Comparison of ENCODE assay signal across 1 cellular context in genomic region chr2:118845005-118845842, GRCh38.
TF ChIP-seq lines count a peak whose summit lies in the region.

No MANE protein-coding gene starts in this region.

TF ChIP-seq in HEK293, 187 proteins besides CTCF, POLR2A, EP300 and RAD21 (continued from another document):
- TF ChIP-seq PRDM2 (tag by site-specific recombination; IDR thresholded peaks at IDR 0.05; ENCODE audit: borderline replicate concordance) (no peak), ZNF354C (tag by site-specific recombination; IDR thresholded peaks at IDR 0.05; ENCODE audit: borderline replicate concordance, low read depth) (no peak), YY2 (tag by site-specific recombination; IDR thresholded peaks at IDR 0.05) (no peak), ZNF221 (tag by site-specific recombination; IDR thresholded peaks at IDR 0.05; ENCODE audit: borderline replicate concordance) (no peak), ZBTB48 (tag by site-specific recombination; IDR thresholded peaks at IDR 0.05) (no peak), ZNF426 (tag by site-specific recombination; IDR thresholded peaks at IDR 0.05) (no peak), TCF7L2 (IDR thresholded peaks at IDR 0.05; ENCODE audit: borderline replicate concordance, low read depth, low read length) (no peak), ZNF514 (tag by site-specific recombination; IDR thresholded peaks at IDR 0.05) (no peak), KLF10 (tag by site-specific recombination; IDR thresholded peaks at IDR 0.05) (no peak), ZXDB (tag by site-specific recombination; IDR thresholded peaks at IDR 0.05) (no peak)
- TF ChIP-seq, protein P1, sequence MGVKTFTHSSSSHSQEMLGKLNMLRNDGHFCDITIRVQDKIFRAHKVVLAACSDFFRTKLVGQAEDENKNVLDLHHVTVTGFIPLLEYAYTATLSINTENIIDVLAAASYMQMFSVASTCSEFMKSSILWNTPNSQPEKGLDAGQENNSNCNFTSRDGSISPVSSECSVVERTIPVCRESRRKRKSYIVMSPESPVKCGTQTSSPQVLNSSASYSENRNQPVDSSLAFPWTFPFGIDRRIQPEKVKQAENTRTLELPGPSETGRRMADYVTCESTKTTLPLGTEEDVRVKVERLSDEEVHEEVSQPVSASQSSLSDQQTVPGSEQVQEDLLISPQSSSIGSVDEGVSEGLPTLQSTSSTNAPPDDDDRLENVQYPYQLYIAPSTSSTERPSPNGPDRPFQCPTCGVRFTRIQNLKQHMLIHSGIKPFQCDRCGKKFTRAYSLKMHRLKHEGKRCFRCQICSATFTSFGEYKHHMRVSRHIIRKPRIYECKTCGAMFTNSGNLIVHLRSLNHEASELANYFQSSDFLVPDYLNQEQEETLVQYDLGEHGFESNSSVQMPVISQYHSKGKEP (tag by site-specific recombination; IDR thresholded peaks at IDR 0.05): no peak
